ENCODE assay signal across 27 cellular contexts in genomic region chr4:94375364-94375763, GRCh38. TPM values are rescaled to one million over a fixed set of nuclear protein-coding genes. Genes with fewer than 3 reads are reported as not detected.
DNase-seq lines count a peak whose midpoint lies in the region; ATAC-seq, FAIRE-seq and TF ChIP-seq lines count a peak whose summit lies in the region.
"Had no signal": no experiment of that assay in that cellular context is flagged by ENCODE, and none has a peak within 500 bp of the region (broad histone marks: within the 10 kb centered on the region; RNA-seq: fewer than 3 reads in every experiment).

No MANE protein-coding gene starts in this region.

- H3K9me3 ChIP-seq in HepG2 (ENCODE audit: low read length) (no peaks in the 10 kb centered on the region), right lobe of liver (no peaks in the 10 kb centered on the region), K562 (replicated peaks; ENCODE audit: control insufficient read depth, insufficient read depth, low read depth, low read length) (no peaks in the 10 kb centered on the region)
- H3K9me3 ChIP-seq: SJCRH30 had no signal

- H3K9ac ChIP-seq in HepG2 (ENCODE audit: insufficient read depth, low read depth, low read length) = no peak overlapping the region
- no peak overlapping the region for H3K9ac ChIP-seq in K562 (ENCODE audit: insufficient read depth in 1 of 2, low read depth in 2 of 2, low read length in 2 of 2)
- H3K9ac ChIP-seq: KMS-11 had no signal

- DNase-seq in HepG2 (ENCODE audit: low spot score) (no peak), right lobe of liver (no peak), K562 (ENCODE audit: extremely low read depth in 1 of 4, low spot score in 3 of 4) (peak in 2 of 4 experiments; percentile 16 to 26), left ventricle myocardium superior (no peak), NCI-H1694 (lab: John Stamatoyannopoulos, UW) (no peak), NCI-H187 treated with DMSO at 0.1 percent for 48 hours (lab: John Stamatoyannopoulos, UW) (no peak), SW 1271 (lab: John Stamatoyannopoulos, UW) (no peak), DMS 273 treated with DMSO at 0.1 percent for 48 hours (lab: John Stamatoyannopoulos, UW) (no peak)
- DNase-seq: AML-193, C1 segment of cervical spinal cord, EL, H7, MV-4-11, NCI-H1105 treated with DMSO at 0.1 percent for 48 hours, NCI-H2081 treated with DMSO at 0.1 percent for 48 hours, NCI-H446 treated with DMSO at 0.1 percent for 48 hours, NCI-H748 treated with DMSO at 0.1 percent for 48 hours, SJCRH30 had no signal

- H3K79me2 ChIP-seq in HepG2 (ENCODE audit: insufficient read depth, low read length) = no peaks in the 10 kb centered on the region
- no peaks in the 10 kb centered on the region for H3K79me2 ChIP-seq in K562 (ENCODE audit: control insufficient read depth, insufficient read depth, low read length)

- POLR2A ChIA-PET in HepG2 (lab: Yijun Ruan, JAX) = no interaction called here
- POLR2A ChIA-PET in K562 (lab: Yijun Ruan, JAX) = no interaction called here

- in situ Hi-C loops in HepG2 (cut with HindIII; ENCODE audit: extremely low pct_ligation_motif_present, low pct_unique_long_range_greater_than_20kb) = no loop called here
- in situ Hi-C loops in K562 (cut with MboI) = no loop called here

- no peaks in the 10 kb centered on the region for H4K20me1 ChIP-seq in HepG2 (ENCODE audit: insufficient read depth, low read length)
- no peaks in the 10 kb centered on the region for H4K20me1 ChIP-seq in K562 (replicated peaks; ENCODE audit: control insufficient read depth, insufficient read depth, low read length)

- H2AFZ ChIP-seq in HepG2 (ENCODE audit: low read length) = no peak overlapping the region
- no peak overlapping the region; the same call in 1 of the 2 replicates for H2AFZ ChIP-seq in K562 (ENCODE audit: low read depth, low read length)

- BruUV-seq in HepG2 (replicated peaks; lab: Mats Ljungman, UMichigan) = no TSS peak
- BruUV-seq in K562 (replicated peaks; lab: Mats Ljungman, UMichigan) = no TSS peak

- no peak overlapping the region for H3K27ac ChIP-seq in HepG2 (ENCODE audit: extremely low read length, insufficient read depth, low read length)
- no peak overlapping the region for H3K27ac ChIP-seq in right lobe of liver
- H3K27ac ChIP-seq in K562 (ENCODE audit: extremely low read depth, low read depth, low read length) = no peak overlapping the region
- H3K27ac ChIP-seq: HL-60, KMS-11, SJCRH30 had no signal

- FAIRE-seq in HepG2 (lab: Jason Lieb, UNC) = no peak
- FAIRE-seq in K562 (lab: Jason Lieb, UNC) = no peak
- FAIRE-seq: D721Med, GM12878 had no signal

- ATAC-seq in HepG2 (peak; percentile 66), right lobe of liver (no peak), K562 (peak; percentile 73), left ventricle myocardium superior (peak; percentile 56)
- ATAC-seq: GM12878, Panc1 had no signal

- H3K4me1 ChIP-seq in HepG2 (ENCODE audit: insufficient read depth, low read length) (no peaks in the 10 kb centered on the region), right lobe of liver (no peaks in the 10 kb centered on the region), K562 (replicated peaks in 1 of 2; ENCODE audit: control insufficient read depth in 2 of 2, insufficient read depth in 2 of 2, low read length in 2 of 2) (peaks cover 0 to 1% of the 10 kb centered on the region in 2 experiments; a peak in 1 of 5 replicates)
- H3K4me1 ChIP-seq: SJCRH30 had no signal

- intact Hi-C loops in HepG2 (cut with micrococcal nuclease; ENCODE audit: unreplicated experiment) (no loop called here), right lobe of liver (cut with DNase I) (no loop called here), K562 (cut with micrococcal nuclease) (no loop called here), left ventricle myocardium superior (cut with micrococcal nuclease) (no loop called here)

- no peak for TF ChIP-seq POLR2A in HepG2 (IDR thresholded peaks at IDR 0.05; ENCODE audit: insufficient read depth in 1 of 2, low read depth in 2 of 2, low read length in 2 of 2)
- TF ChIP-seq POLR2A in right lobe of liver (IDR thresholded peaks at IDR 0.05) = no peak
- TF ChIP-seq POLR2A in K562 (conservative IDR thresholded peaks at IDR 0.05) = no peak

- TF ChIP-seq CTCF in HepG2 (CRISPR knock-in tag; IDR thresholded peaks at IDR 0.05) = 0 out of 2 replicates have a peak, but pooled peaks have one; percentile 14
- no peak for TF ChIP-seq CTCF in right lobe of liver (IDR thresholded peaks at IDR 0.05)
- peak in 2 of 3 experiments; percentile 33 to 37; a peak in 3 of 6 replicates for TF ChIP-seq CTCF in K562 (IDR thresholded peaks at IDR 0.05 in 2 of 3, conservative IDR thresholded peaks at IDR 0.05 in 1 of 3; ENCODE audit: insufficient read depth in 2 of 3, low read depth in 1 of 3, low read length in 3 of 3)

- H3K4me2 ChIP-seq in HepG2 (ENCODE audit: low read depth, low read length) (no peak overlapping the region), K562 (ENCODE audit: insufficient read depth, low read length) (no peak overlapping the region)
- H3K4me2 ChIP-seq: KMS-11 had no signal

- 38% methylated on average over 3 of the region's 3 CpGs for WGBS in HepG2 (ENCODE audit: low lambda C conversion rate)
- 74% methylated on average over 3 of the region's 3 CpGs for WGBS in right lobe of liver (ENCODE audit: insufficient coverage, low coverage, low lambda C conversion rate, missing lambda C conversion rate)
- 26% methylated on average over 3 of the region's 3 CpGs for WGBS in K562 (ENCODE audit: insufficient coverage, low coverage, missing lambda C conversion rate)

- CTCF ChIA-PET in HepG2 (lab: Yijun Ruan, JAX; ENCODE audit: low intra/inter-chr PET ratio, low total read pairs) = no interaction called here
- CTCF ChIA-PET in K562 (lab: Yijun Ruan, JAX; ENCODE audit: low intra/inter-chr PET ratio) = no interaction called here

- H3K27me3 ChIP-seq in HepG2 (ENCODE audit: control insufficient read depth in 1 of 2, insufficient read depth in 2 of 2, low read length in 2 of 2) (peaks cover 0 to 3% of the 10 kb centered on the region in 2 experiments; a peak in 1 of 5 replicates), right lobe of liver (no peaks in the 10 kb centered on the region), K562 (ENCODE audit: control insufficient read depth in 2 of 2, insufficient read depth in 2 of 2, low read length in 2 of 2) (no peaks in the 10 kb centered on the region)
- H3K27me3 ChIP-seq: SJCRH30 had no signal

- TF ChIP-seq EP300 in HepG2 (IDR thresholded peaks at IDR 0.05; ENCODE audit: low read depth in 2 of 2, low read length in 2 of 2) (no peak), HepG2 (CRISPR knock-in tag; IDR thresholded peaks at IDR 0.05; ENCODE audit: borderline replicate concordance) (no peak), K562 (IDR thresholded peaks at IDR 0.05; ENCODE audit: low read length) (no peak)

- no peak for TF ChIP-seq RAD21 in HepG2 (CRISPR knock-in tag; IDR thresholded peaks at IDR 0.05)
- TF ChIP-seq RAD21 in K562 (CRISPR knock-in tag; conservative IDR thresholded peaks at IDR 0.05 in 1 of 2, IDR thresholded peaks at IDR 0.05 in 1 of 2) = peak in 1 of 2 experiments; percentile 29; a peak in 1 of 4 replicates

- H3K9me1 ChIP-seq in K562 (ENCODE audit: control insufficient read depth, insufficient read depth, low read length) = no peaks in the 10 kb centered on the region

- H3K36me3 ChIP-seq in HepG2 (replicated peaks in 1 of 2; ENCODE audit: control insufficient read depth in 1 of 2, insufficient read depth in 2 of 2, low read length in 2 of 2) = no peaks in the 10 kb centered on the region
- H3K36me3 ChIP-seq in right lobe of liver = no peaks in the 10 kb centered on the region
- H3K36me3 ChIP-seq in K562 (ENCODE audit: control insufficient read depth, insufficient read depth, low read length) = no peaks in the 10 kb centered on the region
- H3K36me3 ChIP-seq: SJCRH30 had no signal

- H3K4me3 ChIP-seq in HepG2 (replicated peaks in 1 of 3; ENCODE audit: insufficient read depth in 1 of 3, low read depth in 2 of 3, low read length in 3 of 3) (no peak overlapping the region), right lobe of liver (no peak overlapping the region), K562 (no peak overlapping the region)
- H3K4me3 ChIP-seq: GM12878, SJCRH30 had no signal

RNA-seq across cellular contexts. Expression of gene HPGDS, which starts 32.7 kb away (rescaled TPM):
- total RNA-seq in HepG2 (2016; rRNA removed; fragmentation: Illumina TruSeq; extraction: Trizol) = not detected in 2 replicates
- not detected in 2 replicates for total RNA-seq in HepG2 (2016; cell fraction: cytosol; rRNA removed; fragmentation: Illumina TruSeq; extraction: Trizol; ENCODE audit: low read depth)
- total RNA-seq in HepG2 (2016; cell fraction: insoluble cytoplasmic fraction; rRNA removed; fragmentation: Illumina TruSeq; extraction: Trizol) = not detected in 2 replicates
- total RNA-seq in HepG2 (2016; cell fraction: membrane; rRNA removed; fragmentation: Illumina TruSeq; extraction: Trizol) = not detected in 2 replicates
- total RNA-seq in HepG2 (2016; cell fraction: nucleus; rRNA removed; fragmentation: Illumina TruSeq; extraction: Trizol) = not detected in 2 replicates
- polyA plus RNA-seq in HepG2 (2011; rRNA removed) = not detected in 2 replicates
- not detected in 2 replicates for polyA plus RNA-seq in HepG2 (2011; cell fraction: cytosol; rRNA removed)
- polyA plus RNA-seq in HepG2 (2011; cell fraction: nucleus; rRNA removed) = not detected in 2 replicates
- not detected in 2 replicates for polyA plus RNA-seq in HepG2 (2012)
- not detected in 2 replicates for polyA plus RNA-seq in HepG2 (2016; cell fraction: cytosol; fragmentation: Illumina TruSeq; extraction: Trizol; ENCODE audit: low read depth)
- not detected in 2 replicates for polyA plus RNA-seq in HepG2 (2016; cell fraction: insoluble cytoplasmic fraction; fragmentation: Illumina TruSeq; extraction: Trizol; ENCODE audit: low read depth)
- not detected in 2 replicates for polyA plus RNA-seq in HepG2 (2016; cell fraction: membrane; fragmentation: Illumina TruSeq; extraction: Trizol; ENCODE audit: low read depth)
- polyA plus RNA-seq in HepG2 (2016; cell fraction: nucleus; fragmentation: Illumina TruSeq; extraction: Trizol; ENCODE audit: insufficient read depth, low read depth) = not detected in 2 replicates
- polyA minus RNA-seq in HepG2 (2011; rRNA and poly(A)+ RNA removed; ENCODE audit: low replicate concordance) = not detected in 2 replicates
- not detected in 2 replicates for polyA minus RNA-seq in HepG2 (2011; cell fraction: cytosol; rRNA and poly(A)+ RNA removed)
- not detected in 2 replicates for polyA minus RNA-seq in HepG2 (2011; cell fraction: nucleus; rRNA and poly(A)+ RNA removed)
- total RNA-seq in right lobe of liver = under 1 TPM in 5 of 6 experiments, not detected in 1; 0.16 to 0.98 (median 0.54) TPM
- not detected in 2 replicates for total RNA-seq in K562 (2011; cell fraction: chromatin; rRNA removed; ENCODE audit: low replicate concordance)
- total RNA-seq in K562 (2011; cell fraction: nucleolus; rRNA removed) = not detected in 2 replicates
- total RNA-seq in K562 (2011; cell fraction: nucleoplasm; rRNA removed) = not detected in 2 replicates
- not detected in 2 replicates for total RNA-seq in K562 (2014; rRNA removed)
- 0.16 TPM in 1 of 2 replicates, not detected in the other for total RNA-seq in K562 (2014; rRNA removed; fragmentation: Illumina TruSeq; extraction: Trizol)
- 0.36 and 0.53 TPM in 2 replicates for total RNA-seq in K562 (2015; rRNA removed; fragmentation: Illumina TruSeq; extraction: Trizol)
- total RNA-seq in K562 (2021) = not detected in 2 replicates
- 0.07 TPM in 1 of 2 replicates, not detected in the other for polyA plus RNA-seq in K562 (2011; rRNA removed)
- polyA plus RNA-seq in K562 (2011; cell fraction: cytosol; rRNA removed) = not detected in 2 replicates
- polyA plus RNA-seq in K562 (2011; cell fraction: nucleus; rRNA removed) = not detected in 2 replicates
- polyA plus RNA-seq in K562 (2012) = 0.17 and 0.33 TPM in 2 replicates
- polyA plus RNA-seq in K562 (2014; fragmentation: Illumina TruSeq; extraction: Trizol) = 0.19 TPM in 1 of 2 replicates, not detected in the other
- polyA plus RNA-seq in K562 (2014; fragmentation: Nextera tagmentation; extraction: Ambion mirVana) = under 1 TPM; 0.07 to 0.14 TPM
- polyA plus RNA-seq in K562 (2014; rRNA removed) = not detected in 2 replicates
- not detected in 2 replicates for polyA minus RNA-seq in K562 (2011; rRNA and poly(A)+ RNA removed)
- not detected in 2 replicates for polyA minus RNA-seq in K562 (2011; cell fraction: cytosol; rRNA and poly(A)+ RNA removed)
- polyA minus RNA-seq in K562 (2011; cell fraction: nucleus; rRNA and poly(A)+ RNA removed) = not detected in 2 replicates
- total RNA-seq in left ventricle myocardium superior = 3.5 TPM
- total RNA-seq: A172, GM12878, HT1080, M059J, SJCRH30 had no signal
- polyA plus RNA-seq: AG04450, GM12878 had no signal

Comparison
In these comparisons a context has a peak if more than half of its experiments do, and no peak if none do; other contexts are left out.
1. ATAC-seq: peak in HepG2 (single experiment), K562 (single experiment) and left ventricle myocardium superior (single experiment); none in right lobe of liver (0 of 4).
2. CTCF ChIP-seq: peak in HepG2 (single experiment) and K562 (2 of 3); none in right lobe of liver (0 of 4).
3. Of the 241 proteins assayed by ChIP-seq in both HepG2 and K562: peak only in HepG2: STAG1; only in K562: none; in both: CTCF; in neither: 238; mixed calls (peak in some experiments, not most) for 1.